ENCODE assay signal across 18 cellular contexts in genomic region chr3:184180165-184180564, GRCh38. TPM values are rescaled to one million over a fixed set of nuclear protein-coding genes. Genes with fewer than 3 reads are reported as not detected.
DNase-seq lines count a peak whose midpoint lies in the region; ATAC-seq and TF ChIP-seq lines count a peak whose summit lies in the region.
"Had no signal": no experiment of that assay in that cellular context is flagged by ENCODE, and none has a peak within 500 bp of the region (broad histone marks: within the 10 kb centered on the region; RNA-seq: fewer than 3 reads in every experiment).

No MANE protein-coding gene starts in this region.

- H2AFZ ChIP-seq in mesenchymal stem cell (ENCODE audit: low read depth, low read length) = no peak overlapping the region

- H2BK5ac ChIP-seq in mesenchymal stem cell (ENCODE audit: low read depth, low read length, poor library complexity, severe bottlenecking) = no peak overlapping the region

- ATAC-seq in HG02759 (IDR thresholded peaks at IDR 0.05; ENCODE audit: unreplicated experiment) (no peak), HG03460 (IDR thresholded peaks at IDR 0.05; ENCODE audit: unreplicated experiment) (no peak)
- ATAC-seq: activated CD8-positive, alpha-beta T cell treated with anti-CD3 and anti-CD28 coated beads for 36 hours; activated naive CD8-positive, alpha-beta T cell treated with anti-CD3 and anti-CD28 coated beads, Interleukin-2, amount 50 U/mL, for 24 hours; HepG2 had no signal

- no peak overlapping the region for H3K23ac ChIP-seq in mesenchymal stem cell (ENCODE audit: low read length in 2 of 2)

- H2AK5ac ChIP-seq in mesenchymal stem cell (ENCODE audit: low read length, severe bottlenecking) = no peak overlapping the region

- no peak overlapping the region for H3K4ac ChIP-seq in mesenchymal stem cell (ENCODE audit: low read depth in 1 of 2, low read length in 2 of 2)

- no peak overlapping the region for H3K14ac ChIP-seq in mesenchymal stem cell (ENCODE audit: low read length in 2 of 2)

- no peak overlapping the region for H3K18ac ChIP-seq in mesenchymal stem cell (ENCODE audit: low read depth in 1 of 2, low read length in 2 of 2)

- H3K27ac ChIP-seq in mesenchymal stem cell (ENCODE audit: low read length, poor library complexity, severe bottlenecking) = peak overlapping the region; percentile 2
- H3K27ac ChIP-seq: VCaP had no signal

- H2BK15ac ChIP-seq in mesenchymal stem cell (ENCODE audit: low read depth, poor library complexity, severe bottlenecking) = no peak overlapping the region

- no peak overlapping the region for H2BK12ac ChIP-seq in mesenchymal stem cell (ENCODE audit: low read length in 2 of 2)

- no peaks in the 10 kb centered on the region for H3K9me3 ChIP-seq in mesenchymal stem cell (ENCODE audit: control insufficient read depth, low read length)

- peak; percentile 75 for DNase-seq in Daoy (ENCODE audit: low read depth)
- DNase-seq in RKO (ENCODE audit: low spot score) = peak; percentile 39
- peak; percentile 84 for DNase-seq in choroid plexus epithelial cell (ENCODE audit: low read depth)
- DNase-seq in mesenchymal stem cell = peak; percentile 63
- DNase-seq in DMS53 treated with DMSO at 0.1 percent for 48 hours (lab: John Stamatoyannopoulos, UW; ENCODE audit: unreplicated experiment) = no peak
- DNase-seq in cerebellar nuclear complex (lab: John Stamatoyannopoulos, UW) = no peak
- DNase-seq: activated CD8-positive, alpha-beta T cell treated with anti-CD3 and anti-CD28 coated beads for 36 hours; activated naive CD8-positive, alpha-beta T cell treated with anti-CD3 and anti-CD28 coated beads, Interleukin-2, amount 50 U/mL, for 24 hours; AML-193; H7; head of caudate nucleus; islet precursor cell; MV-4-11; retina had no signal

- peaks cover 76 to 82% of the 10 kb centered on the region in 2 experiments for H3K36me3 ChIP-seq in mesenchymal stem cell (ENCODE audit: control insufficient read depth in 1 of 2, insufficient read depth in 2 of 2, low read depth in 1 of 2, low read length in 2 of 2)

- peaks cover 33% of the 10 kb centered on the region for H3K4me1 ChIP-seq in mesenchymal stem cell (ENCODE audit: control insufficient read depth, insufficient read depth, low read depth, low read length)

- H3K4me3 ChIP-seq in choroid plexus epithelial cell (ENCODE audit: low read depth, low read length) = no peak overlapping the region
- H3K4me3 ChIP-seq in mesenchymal stem cell (ENCODE audit: insufficient read depth in 1 of 2, low read depth in 1 of 2, low read length in 2 of 2) = peak overlapping the region in 1 of 2 experiments; percentile 38

- no peaks in the 10 kb centered on the region for H3K27me3 ChIP-seq in mesenchymal stem cell (ENCODE audit: control insufficient read depth in 1 of 2, insufficient read depth in 1 of 2, low read length in 2 of 2)

- no peak overlapping the region for H2BK120ac ChIP-seq in mesenchymal stem cell (ENCODE audit: low read depth, low read length)

- H3K4me2 ChIP-seq in mesenchymal stem cell (ENCODE audit: low read length, poor library complexity, severe bottlenecking) = no peak overlapping the region

- 88% methylated on average over 6 of the region's 6 CpGs for WGBS in mesenchymal stem cell

- H3K9ac ChIP-seq in mesenchymal stem cell (ENCODE audit: low read length) = peak overlapping the region; percentile 38

- H3K79me1 ChIP-seq in mesenchymal stem cell (replicated peaks; ENCODE audit: low read length, poor library complexity, severe bottlenecking) = peaks cover 20% of the 10 kb centered on the region

- TF ChIP-seq CTCF in choroid plexus epithelial cell (conservative IDR thresholded peaks at IDR 0.05; ENCODE audit: low read depth, low read length) = no peak

- H4K8ac ChIP-seq in mesenchymal stem cell (ENCODE audit: low read length) = no peak overlapping the region

- no peak overlapping the region for H4K91ac ChIP-seq in mesenchymal stem cell (ENCODE audit: low read length)

RNA-seq across cellular contexts. Expression of gene AP2M1, which starts 5.5 kb away (rescaled TPM):
- 397 and 510 TPM in 2 replicates for total RNA-seq in Daoy (2014; rRNA removed; shearing (Covaris generic))
- polyA plus RNA-seq in mesenchymal stem cell (2013, experiment 1 of 2) = 465 TPM
- polyA plus RNA-seq in mesenchymal stem cell (2013, experiment 2 of 2) = 472 TPM

RNA-seq across cellular contexts. Expression of gene ABCF3, which starts 5.8 kb away (rescaled TPM):
- total RNA-seq in Daoy (2014; rRNA removed; shearing (Covaris generic)) = 26.9 and 28.1 TPM in 2 replicates
- 24.1 TPM for polyA plus RNA-seq in mesenchymal stem cell (2013, experiment 1 of 2)
- polyA plus RNA-seq in mesenchymal stem cell (2013, experiment 2 of 2) = 23.9 TPM

RNA-seq across cellular contexts. Expression of gene DVL3, which starts 25.0 kb away (rescaled TPM):
- 28.1 and 28.3 TPM in 2 replicates for total RNA-seq in Daoy (2014; rRNA removed; shearing (Covaris generic))
- polyA plus RNA-seq in mesenchymal stem cell (2013, experiment 1 of 2) = 67.6 TPM
- 65.3 TPM for polyA plus RNA-seq in mesenchymal stem cell (2013, experiment 2 of 2)

RNA-seq across cellular contexts. Expression of gene EIF2B5, which starts 45.0 kb away (rescaled TPM):
- total RNA-seq in Daoy (2014; rRNA removed; shearing (Covaris generic)) = 53.5 and 57.9 TPM in 2 replicates
- 22.7 TPM for polyA plus RNA-seq in mesenchymal stem cell (2013, experiment 1 of 2)
- 22.7 TPM for polyA plus RNA-seq in mesenchymal stem cell (2013, experiment 2 of 2)

RNA-seq across cellular contexts. Expression of gene VWA5B2, which starts 49.2 kb away (rescaled TPM):
- not detected in 2 replicates for total RNA-seq in Daoy (2014; rRNA removed; shearing (Covaris generic))
- polyA plus RNA-seq in mesenchymal stem cell (2013, experiment 1 of 2) = not detected
- not detected for polyA plus RNA-seq in mesenchymal stem cell (2013, experiment 2 of 2)
- total RNA-seq: activated CD8-positive, alpha-beta T cell treated with anti-CD3 and anti-CD28 coated beads for 36 hours; H7 had no signal

Comparison
In these comparisons a context has a peak if more than half of its experiments do, and no peak if none do; other contexts are left out.
1. DNase-seq: peak in Daoy (single experiment), RKO (single experiment), choroid plexus epithelial cell (single experiment) and mesenchymal stem cell (single experiment); none in DMS53 treated with DMSO at 0.1 percent for 48 hours (single experiment) and cerebellar nuclear complex (0 of 2).